21 cellular contexts compared by ENCODE assay signal in the genomic region with DNA sequence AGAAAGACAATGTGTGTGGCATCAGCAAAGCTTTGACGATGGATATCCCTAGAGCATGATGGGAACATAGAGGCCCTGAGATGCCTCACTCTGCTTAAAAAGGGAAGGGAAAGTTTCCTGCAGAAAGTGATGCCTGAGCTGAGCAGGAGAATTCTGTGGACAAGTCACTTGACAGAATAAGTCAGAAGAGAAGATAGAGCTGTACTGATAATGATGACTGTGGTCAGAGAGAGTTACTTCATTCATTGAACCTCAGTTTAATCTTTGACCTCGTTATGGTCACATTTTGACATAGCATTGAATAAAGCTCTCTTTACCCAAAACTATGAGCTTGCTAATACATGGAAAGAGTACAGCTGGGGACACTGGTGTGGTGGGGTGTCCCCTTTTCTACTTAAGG.
"Had no signal": no experiment of that assay in that cellular context is flagged by ENCODE, and none has a peak within 500 bp of the region (broad histone marks: within the 10 kb centered on the region; RNA-seq: fewer than 3 reads in every experiment).

No MANE protein-coding gene starts in this region.

- H3K27ac Mint-ChIP-seq: activated naive CD4-positive, alpha-beta T cell treated with anti-CD3 and anti-CD28 coated beads, Interleukin-2, amount 50 U/mL, for 24 hours; immature natural killer cell; memory B cell; naive thymus-derived CD4-positive, alpha-beta T cell; neural progenitor cell had no signal

- H2AFZ ChIP-seq: neural progenitor cell had no signal

- H3K4me3 ChIP-seq: cardiac muscle cell, heart left ventricle, neural progenitor cell, prostate gland, tibial artery had no signal

- H3K4me1 Mint-ChIP-seq: activated naive CD4-positive, alpha-beta T cell treated with anti-CD3 and anti-CD28 coated beads, Interleukin-2, amount 50 U/mL, for 24 hours; memory B cell had no signal

- H3K9me3 ChIP-seq: heart left ventricle, prostate gland, tibial artery had no signal

- H3K4me3 Mint-ChIP-seq: activated naive CD4-positive, alpha-beta T cell treated with anti-CD3 and anti-CD28 coated beads, Interleukin-2, amount 50 U/mL, for 24 hours; immature natural killer cell; memory B cell; naive thymus-derived CD4-positive, alpha-beta T cell; neural progenitor cell had no signal

- H3K9ac ChIP-seq: neural progenitor cell had no signal

- H3K27me3 ChIP-seq: cardiac muscle cell, heart left ventricle, neural progenitor cell, tibial artery had no signal

- ATAC-seq: heart left ventricle; naive thymus-derived CD4-positive, alpha-beta T cell; right cardiac atrium; stimulated activated naive CD8-positive, alpha-beta T cell treated with anti-CD3 and anti-CD28 coated beads, Interleukin-15, Interleukin-2, amounts not matched to agents 100 U/mL and 50 U/mL, for 24 hours had no signal

- H3K4me2 ChIP-seq: neural progenitor cell had no signal

- H3K27ac ChIP-seq: cardiac muscle cell, epithelial cell of prostate, heart left ventricle, neural progenitor cell, prostate gland, tibial artery, WERI-Rb-1 had no signal

- H3K27me3 Mint-ChIP-seq: activated naive CD4-positive, alpha-beta T cell treated with anti-CD3 and anti-CD28 coated beads, Interleukin-2, amount 50 U/mL, for 24 hours; memory B cell; naive thymus-derived CD4-positive, alpha-beta T cell had no signal

- H3K9me3 Mint-ChIP-seq: activated naive CD4-positive, alpha-beta T cell treated with anti-CD3 and anti-CD28 coated beads, Interleukin-2, amount 50 U/mL, for 24 hours; immature natural killer cell; memory B cell; naive thymus-derived CD4-positive, alpha-beta T cell; neural progenitor cell had no signal

- DNase-seq: activated CD4-positive, alpha-beta T cell treated with anti-CD3 and anti-CD28 coated beads, Interleukin-2, amount 50 U/mL, for 4 hours; activated gamma-delta T cell; amniotic stem cell; foreskin melanocyte; heart left ventricle; immature natural killer cell; naive thymus-derived CD4-positive, alpha-beta T cell; right cardiac atrium; stimulated activated CD4-positive, alpha-beta T cell treated with anti-CD3 and anti-CD28 coated beads, Interleukin-2, amount 100 ng/mL, for 24 hours; stimulated activated naive CD8-positive, alpha-beta T cell treated with anti-CD3 and anti-CD28 coated beads, Interleukin-15, Interleukin-2, amounts not matched to agents 100 U/mL and 50 U/mL, for 24 hours; substantia nigra; T-helper 1 cell; T1000; tibial artery; WERI-Rb-1 had no signal

- H3K4me1 ChIP-seq: heart left ventricle, prostate gland, tibial artery had no signal

- H3K36me3 ChIP-seq: cardiac muscle cell, heart left ventricle, neural progenitor cell, prostate gland, tibial artery, WERI-Rb-1 had no signal
